ENCODE assay signal across 1 cellular context in genomic region chr12:51076235-51076930, GRCh38.
TF ChIP-seq lines count a peak whose summit lies in the region.

No MANE protein-coding gene starts in this region.

TF ChIP-seq in neural cell, 6 proteins besides CTCF, POLR2A, EP300 and RAD21 (continued from another document):
- no peak for TF ChIP-seq REST (IDR thresholded peaks at IDR 0.05; ENCODE audit: borderline replicate concordance)
TF ChIP-seq in neural cell: peak in this region for 0.
